22 cellular contexts compared by ENCODE assay signal in genomic region chr9:1337169-1337568, GRCh38.
A peak's percentile ranks its signal among the peaks of the same experiment; 100 is the strongest.
DNase-seq lines count a peak whose midpoint lies in the region; ATAC-seq and TF ChIP-seq lines count a peak whose summit lies in the region.
"Had no signal": no experiment of that assay in that cellular context is flagged by ENCODE, and none has a peak within 500 bp of the region (broad histone marks: within the 10 kb centered on the region; RNA-seq: fewer than 3 reads in every experiment).

No MANE protein-coding gene starts in this region.

- no peak overlapping the region for H4K8ac ChIP-seq in trophoblast cell (ENCODE audit: low read depth, low read length)

- H3K4ac ChIP-seq in trophoblast cell (ENCODE audit: low read depth, low read length): no peak overlapping the region

- no CpG with 5 or more reads among the region's 2 CpGs for WGBS in trophoblast cell (ENCODE audit: extremely low coverage, insufficient coverage, insufficient read length)
- WGBS in upper lobe of left lung, 2 donors: 28 to 32% methylated on average over 1 to 2 of the region's 2 CpGs

- no peak for TF ChIP-seq POLR2A in upper lobe of left lung (IDR thresholded peaks at IDR 0.05)

- no peak overlapping the region for H2BK120ac ChIP-seq in trophoblast cell (ENCODE audit: insufficient read depth, low read length, poor library complexity)

- no peak for ATAC-seq in upper lobe of left lung (ENCODE audit: low FRiP score in 2 of 2)
- no peak for ATAC-seq in activated CD4-positive, CD25-positive, alpha-beta regulatory T cell treated with anti-CD3 and anti-CD28 coated beads, Interleukin-2, amount 50 U/mL, for 24 hours
- ATAC-seq: activated CD4-positive, alpha-beta T cell treated with anti-CD3 and anti-CD28 coated beads for 36 hours; left colon; Panc1 had no signal

- DNase-seq in NCI-H2196 (lab: John Stamatoyannopoulos, UW; ENCODE audit: unreplicated experiment): peak; percentile 26
- no peak for DNase-seq in NCI-H2196 treated with DMSO at 0.1 percent for 48 hours (lab: John Stamatoyannopoulos, UW; ENCODE audit: unreplicated experiment)
- DNase-seq in MG63: peak; percentile 1
- DNase-seq in epithelial cell of esophagus (ENCODE audit: low read depth): peak; percentile 94
- peak; percentile 34 to 35 for DNase-seq in trophoblast cell
- no peak for DNase-seq in upper lobe of left lung
- no peak for DNase-seq in NCI-H345 (lab: John Stamatoyannopoulos, UW)
- DNase-seq: activated CD4-positive, alpha-beta T cell treated with anti-CD3 and anti-CD28 coated beads for 36 hours; Calu3; foreskin melanocyte; left colon; NCI-H2081; NCI-H82; nephron progenitor cell; stimulated activated CD4-positive, alpha-beta T cell treated with anti-CD3 and anti-CD28 coated beads, Interleukin-4, amount 100 ng/mL, for 1 hour; stomach had no signal

- TF ChIP-seq CTCF in epithelial cell of esophagus (IDR thresholded peaks at IDR 0.05; ENCODE audit: insufficient read depth, low read depth, low read length, missing control alignments) (peak; percentile 59), upper lobe of left lung (IDR thresholded peaks at IDR 0.05) (no peak)

- H3K18ac ChIP-seq in trophoblast cell (ENCODE audit: low read length): no peak overlapping the region

- no peak overlapping the region for H3K23ac ChIP-seq in trophoblast cell (ENCODE audit: low read length)

- no peak overlapping the region for H4K12ac ChIP-seq in trophoblast cell (ENCODE audit: low read depth, low read length)

- TF ChIP-seq EP300 in upper lobe of left lung (IDR thresholded peaks at IDR 0.05): no peak

- no peak overlapping the region for H2AK5ac ChIP-seq in trophoblast cell (ENCODE audit: low read length)

- H3K79me1 ChIP-seq in trophoblast cell (ENCODE audit: low read length): no peaks in the 10 kb centered on the region

- H3K27ac ChIP-seq in trophoblast cell (ENCODE audit: low read depth, low read length) (no peak overlapping the region), upper lobe of left lung (no peak overlapping the region)
- H3K27ac ChIP-seq: BLaER1, coronary artery, stomach had no signal

- no peak overlapping the region for H4K91ac ChIP-seq in trophoblast cell (ENCODE audit: low read depth, low read length)

- H3K9me3 ChIP-seq in MG63 (no peaks in the 10 kb centered on the region), trophoblast cell (ENCODE audit: insufficient read depth, low read depth, low read length) (no peaks in the 10 kb centered on the region), upper lobe of left lung (no peaks in the 10 kb centered on the region)
- H3K9me3 ChIP-seq: BLaER1, HAP-1, stomach had no signal

- H3K4me2 ChIP-seq in trophoblast cell (ENCODE audit: low read length): no peak overlapping the region
- H3K4me2 ChIP-seq: BLaER1, smooth muscle cell had no signal

- no peak overlapping the region for H2BK12ac ChIP-seq in trophoblast cell (ENCODE audit: low read length)

- no peaks in the 10 kb centered on the region for H3K27me3 ChIP-seq in MG63
- no peaks in the 10 kb centered on the region for H3K27me3 ChIP-seq in trophoblast cell (ENCODE audit: insufficient read depth, low read length)
- H3K27me3 ChIP-seq in upper lobe of left lung: no peaks in the 10 kb centered on the region
- H3K27me3 ChIP-seq: BLaER1, stomach had no signal

- no peak overlapping the region for H3K9ac ChIP-seq in trophoblast cell (ENCODE audit: low read length)
- H3K9ac ChIP-seq: BLaER1 had no signal

- H3K36me3 ChIP-seq in MG63: no peaks in the 10 kb centered on the region
- H3K36me3 ChIP-seq in trophoblast cell (ENCODE audit: control insufficient read depth in 1 of 2, insufficient read depth in 2 of 2, low read length in 2 of 2): no peaks in the 10 kb centered on the region
- H3K36me3 ChIP-seq in upper lobe of left lung: no peaks in the 10 kb centered on the region
- H3K36me3 ChIP-seq: BLaER1, HAP-1, stomach had no signal

- no peak overlapping the region for H2BK5ac ChIP-seq in trophoblast cell (ENCODE audit: low read depth, low read length, poor library complexity)

- H3K79me2 ChIP-seq in trophoblast cell (ENCODE audit: control insufficient read depth, insufficient read depth, low read length, poor library complexity): no peaks in the 10 kb centered on the region

- H3K4me1 ChIP-seq in trophoblast cell (ENCODE audit: control insufficient read depth in 1 of 2, insufficient read depth in 2 of 2, low read length in 2 of 2) (no peaks in the 10 kb centered on the region), upper lobe of left lung (no peaks in the 10 kb centered on the region)
- H3K4me1 ChIP-seq: BLaER1, HAP-1, stomach had no signal

- H3K14ac ChIP-seq in trophoblast cell (ENCODE audit: low read length): no peak overlapping the region

- H2AFZ ChIP-seq in trophoblast cell (ENCODE audit: insufficient read depth, low read length, poor library complexity): no peak overlapping the region

- H3K4me3 ChIP-seq in MG63 (no peak overlapping the region), epithelial cell of esophagus (ENCODE audit: low read length) (no peak overlapping the region), trophoblast cell (ENCODE audit: low read depth, low read length) (no peak overlapping the region), upper lobe of left lung (no peak overlapping the region)
- H3K4me3 ChIP-seq: BLaER1, coronary artery, HAP-1, smooth muscle cell, stomach had no signal

Comparison
In these comparisons a context has a peak if more than half of its experiments do, and no peak if none do; other contexts are left out.
1. DNase-seq: peak in NCI-H2196 (single experiment), MG63 (single experiment), epithelial cell of esophagus (single experiment) and trophoblast cell (2 of 2); none in NCI-H2196 treated with DMSO at 0.1 percent for 48 hours (single experiment), upper lobe of left lung (0 of 2) and NCI-H345 (single experiment).